Comparison of ENCODE assay signal across 34 cellular contexts in genomic region chr18:78494204-78494603, GRCh38.
DNase-seq lines count a peak whose midpoint lies in the region; ATAC-seq and TF ChIP-seq lines count a peak whose summit lies in the region.
"Had no signal": no experiment of that assay in that cellular context is flagged by ENCODE, and none has a peak within 500 bp of the region (broad histone marks: within the 10 kb centered on the region; RNA-seq: fewer than 3 reads in every experiment).

No MANE protein-coding gene starts in this region.

- no peak for TF ChIP-seq POLR2A in breast epithelium (IDR thresholded peaks at IDR 0.05)

- no peaks in the 10 kb centered on the region for H3K4me1 ChIP-seq in breast epithelium
- H3K4me1 ChIP-seq: BLaER1, Caco-2, lower lobe of right lung, Peyer's patch, SJCRH30, transverse colon had no signal

- H3K4me3 ChIP-seq in breast epithelium, result no peak overlapping the region
- H3K4me3 ChIP-seq: BLaER1, heart left ventricle, lower lobe of right lung, ovary, Peyer's patch, SJCRH30, transverse colon had no signal

- H3K36me3 ChIP-seq in breast epithelium, result no peaks in the 10 kb centered on the region
- H3K36me3 ChIP-seq: BLaER1, heart left ventricle, lower lobe of right lung, ovary, Peyer's patch, SJCRH30, transverse colon had no signal

- H3K27me3 ChIP-seq in breast epithelium, result no peaks in the 10 kb centered on the region
- H3K27me3 ChIP-seq: BLaER1, heart left ventricle, ovary, Peyer's patch, SJCRH30, transverse colon had no signal

- H3K9me3 Mint-ChIP-seq in activated naive CD8-positive, alpha-beta T cell treated with anti-CD3 and anti-CD28 coated beads, Interleukin-2, amount 50 U/mL, for 24 hours, result peaks cover 13% of the 10 kb centered on the region
- peaks cover 22% of the 10 kb centered on the region for H3K9me3 Mint-ChIP-seq in activated T-helper 2 cell treated with anti-CD3 and anti-CD28 coated beads, Interferon-gamma antibody, Interleukin-2, Interleukin-4, amounts not matched to agents 10 μg/mL and 5 μg/mL and 100 μg/mL, durations not matched to agents 14 hours and 24 hours and 36 hours
- H3K9me3 Mint-ChIP-seq: natural killer cell had no signal

- no peak for ATAC-seq in activated naive CD8-positive, alpha-beta T cell treated with anti-CD3 and anti-CD28 coated beads, Interleukin-2, amount 50 U/mL, for 24 hours
- ATAC-seq in GM19035 (IDR thresholded peaks at IDR 0.05; ENCODE audit: unreplicated experiment), result no peak
- no peak for ATAC-seq in left cardiac atrium
- ATAC-seq: heart left ventricle, HepG2, lower lobe of right lung, natural killer cell, T-cell had no signal

- H3K4me3 Mint-ChIP-seq in activated naive CD8-positive, alpha-beta T cell treated with anti-CD3 and anti-CD28 coated beads, Interleukin-2, amount 50 U/mL, for 24 hours, result no peak overlapping the region
- H3K4me3 Mint-ChIP-seq in activated T-helper 2 cell treated with anti-CD3 and anti-CD28 coated beads, Interferon-gamma antibody, Interleukin-2, Interleukin-4, amounts not matched to agents 10 μg/mL and 5 μg/mL and 100 μg/mL, durations not matched to agents 14 hours and 24 hours and 36 hours (ENCODE audit: low read depth), result no peak overlapping the region
- H3K4me3 Mint-ChIP-seq: natural killer cell, T-cell had no signal

- peaks cover 7 to 25% of the 10 kb centered on the region in 2 donors for H3K9me3 ChIP-seq in breast epithelium
- H3K9me3 ChIP-seq: Caco-2, lower lobe of right lung, ovary, Peyer's patch, SJCRH30, transverse colon had no signal

- TF ChIP-seq CTCF in breast epithelium (IDR thresholded peaks at IDR 0.05), result no peak

- H3K27ac ChIP-seq in breast epithelium, result no peak overlapping the region
- H3K27ac ChIP-seq: BLaER1, heart left ventricle, lower lobe of right lung, ovary, Peyer's patch, SJCRH30, transverse colon had no signal

- intact Hi-C loops in left cardiac atrium (cut with DNase I) (no loop called here), breast epithelium (cut with DNase I; ENCODE audit: low total_unique reads) (no loop called here)
- intact Hi-C loops in activated T-helper 2 cell treated with anti-CD3 and anti-CD28 coated beads, Interferon-gamma antibody, Interleukin-2, Interleukin-4, amounts not matched to agents 10 μg/mL and 5 μg/mL and 100 μg/mL, durations not matched to agents 14 hours and 24 hours and 36 hours (cut with micrococcal nuclease), result no loop called here

- no peaks in the 10 kb centered on the region for H3K4me1 Mint-ChIP-seq in activated naive CD8-positive, alpha-beta T cell treated with anti-CD3 and anti-CD28 coated beads, Interleukin-2, amount 50 U/mL, for 24 hours
- H3K4me1 Mint-ChIP-seq in activated T-helper 2 cell treated with anti-CD3 and anti-CD28 coated beads, Interferon-gamma antibody, Interleukin-2, Interleukin-4, amounts not matched to agents 10 μg/mL and 5 μg/mL and 100 μg/mL, durations not matched to agents 14 hours and 24 hours and 36 hours (ENCODE audit: low read depth), result no peaks in the 10 kb centered on the region
- H3K4me1 Mint-ChIP-seq: natural killer cell, T-cell had no signal

- H3K27ac Mint-ChIP-seq in activated naive CD8-positive, alpha-beta T cell treated with anti-CD3 and anti-CD28 coated beads, Interleukin-2, amount 50 U/mL, for 24 hours, result peak overlapping the region; percentile 56
- no peak overlapping the region for H3K27ac Mint-ChIP-seq in activated T-helper 2 cell treated with anti-CD3 and anti-CD28 coated beads, Interferon-gamma antibody, Interleukin-2, Interleukin-4, amounts not matched to agents 10 μg/mL and 5 μg/mL and 100 μg/mL, durations not matched to agents 14 hours and 24 hours and 36 hours
- H3K27ac Mint-ChIP-seq: T-cell had no signal

- H3K27me3 Mint-ChIP-seq in activated naive CD8-positive, alpha-beta T cell treated with anti-CD3 and anti-CD28 coated beads, Interleukin-2, amount 50 U/mL, for 24 hours, result no peaks in the 10 kb centered on the region
- no peaks in the 10 kb centered on the region for H3K27me3 Mint-ChIP-seq in activated T-helper 2 cell treated with anti-CD3 and anti-CD28 coated beads, Interferon-gamma antibody, Interleukin-2, Interleukin-4, amounts not matched to agents 10 μg/mL and 5 μg/mL and 100 μg/mL, durations not matched to agents 14 hours and 24 hours and 36 hours (ENCODE audit: low read depth)
- H3K27me3 Mint-ChIP-seq: T-cell had no signal

- peak; percentile 23 for DNase-seq in A172 (ENCODE audit: low spot score)
- peak; percentile 81 for DNase-seq in H4 (ENCODE audit: low spot score)
- DNase-seq in activated naive CD8-positive, alpha-beta T cell treated with anti-CD3 and anti-CD28 coated beads, Interleukin-2, amount 50 U/mL, for 24 hours, result no peak
- DNase-seq in iris pigment epithelial cell (ENCODE audit: low read depth), result peak; percentile 4
- no peak for DNase-seq in left cardiac atrium
- no peak for DNase-seq in breast epithelium (ENCODE audit: low spot score in 2 of 2)
- DNase-seq in activated T-helper 2 cell treated with anti-CD3 and anti-CD28 coated beads, Interferon-gamma antibody, Interleukin-2, Interleukin-4, amounts not matched to agents 10 μg/mL and 5 μg/mL and 100 μg/mL, durations not matched to agents 14 hours and 24 hours and 36 hours (ENCODE audit: low spot score), result no peak
- DNase-seq: ACHN; activated CD4-positive, alpha-beta T cell treated with anti-CD3 and anti-CD28 coated beads, Interleukin-2, amount 50 U/mL, for 4 hours; activated CD4-positive, CD25-positive, alpha-beta regulatory T cell; activated CD8-positive, alpha-beta memory T cell treated with anti-CD3 and anti-CD28 coated beads, Interleukin-2, amount 50 U/mL, for 4 hours; activated effector memory CD4-positive, alpha-beta T cell treated with anti-CD3 and anti-CD28 coated beads, Interleukin-2, amount 50 U/mL, for 16 hours; Caco-2; DMS79; effector CD4-positive, alpha-beta T cell; foreskin fibroblast; Karpas-422; kidney glomerular epithelial cell; lower lobe of right lung; natural killer cell; NCI-H1048; NCI-H1694 treated with DMSO at 0.1 percent for 48 hours; NCI-H526 treated with DMSO at 0.1 percent for 48 hours; ovary; Peyer's patch; retina; stimulated activated CD4-positive, alpha-beta T cell treated with anti-CD3 and anti-CD28 coated beads, Interleukin-2, amount 100 ng/mL, for 48 hours; T-cell; transverse colon had no signal

- H3K36me3 Mint-ChIP-seq in activated naive CD8-positive, alpha-beta T cell treated with anti-CD3 and anti-CD28 coated beads, Interleukin-2, amount 50 U/mL, for 24 hours (ENCODE audit: low read depth), result peaks cover 2% of the 10 kb centered on the region
- H3K36me3 Mint-ChIP-seq in activated T-helper 2 cell treated with anti-CD3 and anti-CD28 coated beads, Interferon-gamma antibody, Interleukin-2, Interleukin-4, amounts not matched to agents 10 μg/mL and 5 μg/mL and 100 μg/mL, durations not matched to agents 14 hours and 24 hours and 36 hours (ENCODE audit: low read depth), result no peaks in the 10 kb centered on the region
- H3K36me3 Mint-ChIP-seq: natural killer cell, T-cell had no signal

Comparison
In these comparisons a context has a peak if more than half of its experiments do, and no peak if none do; other contexts are left out.
1. DNase-seq: peak in A172 (single experiment), H4 (single experiment) and iris pigment epithelial cell (single experiment); none in activated naive CD8-positive, alpha-beta T cell treated with anti-CD3 and anti-CD28 coated beads, Interleukin-2, amount 50 U/mL, for 24 hours (single experiment), left cardiac atrium (single experiment), breast epithelium (0 of 2) and activated T-helper 2 cell treated with anti-CD3 and anti-CD28 coated beads, Interferon-gamma antibody, Interleukin-2, Interleukin-4, amounts not matched to agents 10 μg/mL and 5 μg/mL and 100 μg/mL, durations not matched to agents 14 hours and 24 hours and 36 hours (single experiment).